22 cellular contexts compared by ENCODE assay signal in the genomic region with DNA sequence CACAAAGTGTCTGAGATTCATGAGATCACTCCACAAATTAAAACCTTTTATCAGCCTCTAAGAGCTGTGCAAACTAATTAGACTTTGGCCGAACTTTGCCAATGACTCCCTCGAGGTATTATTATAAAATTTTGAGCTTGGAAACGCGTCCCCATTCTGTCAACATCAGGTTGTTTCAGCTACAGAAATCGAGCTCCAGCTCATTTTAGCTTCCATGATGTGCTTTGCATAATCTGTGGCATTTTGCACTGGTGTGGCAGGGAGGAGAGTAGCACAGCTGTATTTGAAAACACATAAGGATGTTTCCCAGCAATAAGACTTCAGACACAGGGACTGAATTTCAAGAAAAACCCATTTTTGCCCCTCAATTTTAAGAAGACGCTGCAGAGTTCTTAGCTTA.
"Had no signal": no experiment of that assay in that cellular context is flagged by ENCODE, and none has a peak within 500 bp of the region (broad histone marks: within the 10 kb centered on the region; RNA-seq: fewer than 3 reads in every experiment).

No MANE protein-coding gene starts in this region.

- DNase-seq: activated CD4-positive, alpha-beta T cell treated with anti-CD3 and anti-CD28 coated beads for 4 hours; activated CD8-positive, alpha-beta memory T cell treated with anti-CD3 and anti-CD28 coated beads, Interleukin-2, amount 50 U/mL, for 4 hours; activated CD8-positive, alpha-beta T cell treated with anti-CD3 and anti-CD28 coated beads for 36 hours; activated gamma-delta T cell treated with Interleukin-2 at 50 U/mL for 16 hours; activated naive CD4-positive, alpha-beta T cell treated with anti-CD3 and anti-CD28 coated beads, Interleukin-2, amount 50 U/mL, for 16 hours; activated naive CD8-positive, alpha-beta T cell treated with anti-CD3 and anti-CD28 coated beads, Interleukin-2, amount 10 ng/mL, durations not matched to agents 7 days and 5 days; activated T-cell treated with anti-CD3 and anti-CD28 coated beads, Interleukin-2, amount 50 U/mL, for 72 hours; adrenal gland; anterior cingulate cortex; MM.1S; NCI-H2171; NCI-H2227 treated with DMSO at 0.1 percent for 48 hours; NCI-H446 treated with DMSO at 0.1 percent for 48 hours; NCI-H524 treated with DMSO at 0.1 percent for 48 hours; PC-3; SHP77; SW 1271 had no signal

- H3K4me3 Mint-ChIP-seq: activated CD8-positive, alpha-beta T cell treated with anti-CD3 and anti-CD28 coated beads for 36 hours; activated naive CD8-positive, alpha-beta T cell treated with anti-CD3 and anti-CD28 coated beads, Interleukin-2, amount 10 ng/mL, durations not matched to agents 7 days and 5 days; activated T-cell treated with anti-CD3 and anti-CD28 coated beads, Interleukin-2, amount 50 U/mL, for 72 hours had no signal

- H3K27ac Mint-ChIP-seq: activated CD8-positive, alpha-beta T cell treated with anti-CD3 and anti-CD28 coated beads for 36 hours; activated naive CD8-positive, alpha-beta T cell treated with anti-CD3 and anti-CD28 coated beads, Interleukin-2, amount 10 ng/mL, durations not matched to agents 7 days and 5 days; activated T-cell treated with anti-CD3 and anti-CD28 coated beads, Interleukin-2, amount 50 U/mL, for 72 hours; activated T-helper 2 cell treated with anti-CD3 and anti-CD28 coated beads, Interferon-gamma antibody, Interleukin-2, Interleukin-4, amounts not matched to agents 10 μg/mL and 5 μg/mL and 100 μg/mL, durations not matched to agents 14 hours and 24 hours and 36 hours had no signal

- H3K4me1 Mint-ChIP-seq: activated naive CD8-positive, alpha-beta T cell treated with anti-CD3 and anti-CD28 coated beads, Interleukin-2, amount 10 ng/mL, durations not matched to agents 7 days and 5 days had no signal

- H3K36me3 Mint-ChIP-seq: activated naive CD8-positive, alpha-beta T cell treated with anti-CD3 and anti-CD28 coated beads, Interleukin-2, amount 10 ng/mL, durations not matched to agents 7 days and 5 days had no signal

- H3K36me3 ChIP-seq: adrenal gland, SJSA1 had no signal

- H3K9me3 Mint-ChIP-seq: activated CD8-positive, alpha-beta T cell treated with anti-CD3 and anti-CD28 coated beads for 36 hours had no signal

- ATAC-seq: activated CD4-positive, CD25-positive, alpha-beta regulatory T cell treated with anti-CD3 and anti-CD28 coated beads, Interleukin-2, amount 50 U/mL, for 24 hours; activated CD8-positive, alpha-beta T cell treated with anti-CD3 and anti-CD28 coated beads for 36 hours; activated T-cell treated with anti-CD3 and anti-CD28 coated beads, Interleukin-2, amount 50 U/mL, for 72 hours; PC-3; SK-N-SH treated with all-trans-retinoic acid at 6 μM for 48 hours had no signal

- H3K27ac ChIP-seq: adrenal gland, coronary artery, SJSA1 had no signal

- H3K27me3 ChIP-seq: adrenal gland, SJSA1 had no signal

- H3K4me3 ChIP-seq: adrenal gland, coronary artery, SJSA1 had no signal

- H3K4me1 ChIP-seq: adrenal gland, SJSA1 had no signal

- H3K27me3 Mint-ChIP-seq: activated CD8-positive, alpha-beta T cell treated with anti-CD3 and anti-CD28 coated beads for 36 hours; activated naive CD8-positive, alpha-beta T cell treated with anti-CD3 and anti-CD28 coated beads, Interleukin-2, amount 10 ng/mL, durations not matched to agents 7 days and 5 days had no signal
